In genomic region chr11:28699701-28700100, GRCh38 we compare ENCODE assay signal across 1 cellular context.
TF ChIP-seq lines count a peak whose summit lies in the region.

No MANE protein-coding gene starts in this region.

TF ChIP-seq in GM23338, 12 proteins besides CTCF, POLR2A, EP300 and RAD21 (continued from another document):
- TF ChIP-seq ZNF462 (CRISPR knock-in tag; IDR thresholded peaks at IDR 0.05), result no peak
- no peak for TF ChIP-seq REST (IDR thresholded peaks at IDR 0.05; ENCODE audit: unreplicated experiment)
- no peak for TF ChIP-seq ZNF331 (CRISPR knock-in tag; IDR thresholded peaks at IDR 0.05; ENCODE audit: low read depth)
- TF ChIP-seq CREB1 (CRISPR knock-in tag; IDR thresholded peaks at IDR 0.05; ENCODE audit: low read depth), result no peak
